ENCODE assay signal across 20 cellular contexts in the genomic region with DNA sequence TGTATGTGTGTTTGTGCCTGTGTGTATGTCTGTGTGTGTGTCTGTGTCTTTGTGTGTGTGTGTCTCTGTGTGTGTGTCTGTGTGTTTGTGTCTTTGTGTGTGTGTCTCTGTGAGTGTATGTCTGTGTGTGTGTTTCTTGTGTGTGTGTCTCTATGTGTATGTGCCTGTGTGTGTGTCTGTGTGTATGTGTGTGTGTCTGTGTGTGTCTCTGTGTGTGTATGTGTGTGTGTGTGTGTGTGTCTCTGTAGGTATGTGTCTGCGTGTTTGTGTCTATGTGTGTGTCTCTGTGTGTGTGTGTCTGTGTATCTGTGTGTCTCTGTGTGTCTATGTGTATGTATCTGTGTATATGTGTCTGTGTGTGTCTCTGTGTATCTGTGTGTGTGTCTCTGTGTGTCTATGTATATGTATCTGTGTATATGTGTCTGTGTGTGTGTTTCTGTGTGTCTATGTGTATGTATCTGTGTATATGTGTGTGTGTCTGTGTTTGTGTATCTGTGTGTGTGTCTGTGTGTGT.
"Had no signal": no experiment of that assay in that cellular context is flagged by ENCODE, and none has a peak within 500 bp of the region (broad histone marks: within the 10 kb centered on the region; RNA-seq: fewer than 3 reads in every experiment).

No MANE protein-coding gene starts in this region.

- H3K9ac ChIP-seq: neural progenitor cell, parathyroid adenoma had no signal

- H3K36me3 ChIP-seq: gastrocnemius medialis, left lung, neural progenitor cell, thyroid gland had no signal

- H3K27me3 ChIP-seq: dorsolateral prefrontal cortex, left lung, neural progenitor cell, stomach, thyroid gland had no signal

- H3K9me3 ChIP-seq: gastrocnemius medialis, left lung, stomach, thyroid gland had no signal

- H2AFZ ChIP-seq: neural progenitor cell, parathyroid adenoma had no signal

- H3K4me2 ChIP-seq: neural progenitor cell, smooth muscle cell had no signal

- H3K27ac ChIP-seq: dorsolateral prefrontal cortex, gastrocnemius medialis, left lung, neural progenitor cell, parathyroid adenoma, stomach, thyroid gland had no signal

- DNase-seq: effector CD4-positive, alpha-beta T cell; foreskin fibroblast; gastrocnemius medialis; head of caudate nucleus; kidney; left cardiac atrium; left lung; mesendoderm; midbrain; naive thymus-derived CD4-positive, alpha-beta T cell; stimulated activated CD4-positive, alpha-beta T cell treated with anti-CD3 and anti-CD28 coated beads, Interleukin-2, amount 100 ng/mL, for 24 hours; stimulated activated CD4-positive, alpha-beta T cell treated with anti-CD3 and anti-CD28 coated beads, Interleukin-4, amount 100 ng/mL, for 24 hours; stimulated activated naive CD4-positive, alpha-beta T cell treated with Interleukin-2 at 50 U/mL for 16 hours; stomach; thyroid gland had no signal

- H3K4me3 ChIP-seq: dorsolateral prefrontal cortex, gastrocnemius medialis, left lung, neural progenitor cell, smooth muscle cell, stomach, thyroid gland had no signal

- H3K79me2 ChIP-seq: parathyroid adenoma had no signal

- H3K4me1 ChIP-seq: gastrocnemius medialis, left lung, neural progenitor cell, parathyroid adenoma, stomach, thyroid gland had no signal

- FAIRE-seq: colon had no signal
